In the genomic region with DNA sequence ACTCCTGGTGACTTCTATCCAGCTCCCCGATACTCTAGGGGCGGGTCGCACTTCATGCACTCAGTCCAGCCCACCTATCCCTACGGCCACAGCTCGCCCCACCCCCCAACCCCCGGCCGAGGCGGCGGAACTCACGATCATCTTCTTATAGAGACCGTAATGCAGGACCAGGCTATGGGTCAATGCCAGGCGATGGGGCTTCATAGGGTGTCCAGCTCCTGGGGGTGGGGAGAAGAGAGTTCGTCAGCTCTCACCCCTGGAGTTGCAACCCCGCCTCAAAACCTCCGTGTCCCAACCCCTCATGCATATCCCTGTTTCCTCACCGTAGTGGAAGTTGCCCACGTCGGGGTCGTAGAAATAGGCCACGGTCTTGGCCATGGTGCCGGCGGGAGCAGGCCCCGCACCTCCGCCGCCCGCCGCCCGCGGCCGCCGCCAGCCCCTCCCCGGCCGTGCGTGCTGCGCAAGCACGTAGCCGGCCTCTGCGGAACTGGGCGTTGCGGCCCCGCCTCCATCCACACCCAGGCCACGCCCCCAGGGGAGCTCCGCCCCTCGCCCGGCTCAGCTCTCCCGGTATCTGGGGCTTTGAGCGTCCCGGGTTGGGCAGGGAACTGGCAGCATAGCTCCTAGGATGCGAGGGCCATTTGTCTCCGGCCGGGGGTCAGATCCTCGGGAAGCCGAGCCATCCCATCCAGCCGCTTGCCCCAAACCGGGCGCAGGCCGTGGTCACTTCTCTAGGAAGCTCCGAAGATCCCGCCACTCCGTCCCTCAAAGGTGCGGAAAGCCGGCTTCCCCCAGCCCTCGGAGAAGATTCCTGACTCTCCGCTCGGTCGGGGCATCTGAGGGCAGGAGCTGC, we compare ENCODE assay signal across 1 cellular context.
A peak's percentile ranks its signal among the peaks of the same experiment; 100 is the strongest.
TF ChIP-seq lines count a peak whose summit lies in the region.

A gene (minus strand): TSS at position 437 of the 853 bp plus-strand sequence. CDS start 59 bp downstream, at position 378.
A gene with protein sequence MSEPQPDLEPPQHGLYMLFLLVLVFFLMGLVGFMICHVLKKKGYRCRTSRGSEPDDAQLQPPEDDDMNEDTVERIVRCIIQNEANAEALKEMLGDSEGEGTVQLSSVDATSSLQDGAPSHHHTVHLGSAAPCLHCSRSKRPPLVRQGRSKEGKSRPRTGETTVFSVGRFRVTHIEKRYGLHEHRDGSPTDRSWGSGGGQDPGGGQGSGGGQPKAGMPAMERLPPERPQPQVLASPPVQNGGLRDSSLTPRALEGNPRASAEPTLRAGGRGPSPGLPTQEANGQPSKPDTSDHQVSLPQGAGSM (plus strand): TSS at position 585 of the 853 bp plus-strand sequence. CDS start 1,229 bp downstream, outside the sequence.

TF ChIP-seq in HepG2, 621 proteins besides CTCF, POLR2A, EP300 and RAD21 (continued from another document and continues in another):
- TF ChIP-seq, protein P1, sequence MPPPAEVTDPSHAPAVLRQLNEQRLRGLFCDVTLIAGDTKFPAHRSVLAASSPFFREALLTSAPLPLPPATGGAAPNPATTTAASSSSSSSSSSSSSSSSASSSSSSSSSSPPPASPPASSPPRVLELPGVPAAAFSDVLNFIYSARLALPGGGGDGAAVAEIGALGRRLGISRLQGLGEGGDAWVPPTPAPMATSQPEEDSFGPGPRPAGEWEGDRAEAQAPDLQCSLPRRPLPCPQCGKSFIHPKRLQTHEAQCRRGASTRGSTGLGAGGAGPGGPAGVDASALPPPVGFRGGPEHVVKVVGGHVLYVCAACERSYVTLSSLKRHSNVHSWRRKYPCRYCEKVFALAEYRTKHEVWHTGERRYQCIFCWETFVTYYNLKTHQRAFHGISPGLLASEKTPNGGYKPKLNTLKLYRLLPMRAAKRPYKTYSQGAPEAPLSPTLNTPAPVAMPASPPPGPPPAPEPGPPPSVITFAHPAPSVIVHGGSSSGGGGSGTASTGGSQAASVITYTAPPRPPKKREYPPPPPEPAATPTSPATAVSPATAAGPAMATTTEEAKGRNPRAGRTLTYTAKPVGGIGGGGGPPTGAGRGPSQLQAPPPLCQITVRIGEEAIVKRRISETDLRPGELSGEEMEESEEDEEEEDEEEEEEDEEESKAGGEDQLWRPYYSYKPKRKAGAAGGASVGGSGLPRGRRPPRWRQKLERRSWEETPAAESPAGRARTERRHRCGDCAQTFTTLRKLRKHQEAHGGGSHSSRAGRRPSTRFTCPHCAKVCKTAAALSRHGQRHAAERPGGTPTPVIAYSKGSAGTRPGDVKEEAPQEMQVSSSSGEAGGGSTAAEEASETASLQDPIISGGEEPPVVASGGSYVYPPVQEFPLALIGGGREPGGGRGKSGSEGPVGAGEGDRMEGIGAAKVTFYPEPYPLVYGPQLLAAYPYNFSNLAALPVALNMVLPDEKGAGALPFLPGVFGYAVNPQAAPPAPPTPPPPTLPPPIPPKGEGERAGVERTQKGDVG (CRISPR knock-in tag; IDR thresholded peaks at IDR 0.05; ENCODE audit: borderline replicate concordance) = no peak
- TF ChIP-seq, protein P2, sequence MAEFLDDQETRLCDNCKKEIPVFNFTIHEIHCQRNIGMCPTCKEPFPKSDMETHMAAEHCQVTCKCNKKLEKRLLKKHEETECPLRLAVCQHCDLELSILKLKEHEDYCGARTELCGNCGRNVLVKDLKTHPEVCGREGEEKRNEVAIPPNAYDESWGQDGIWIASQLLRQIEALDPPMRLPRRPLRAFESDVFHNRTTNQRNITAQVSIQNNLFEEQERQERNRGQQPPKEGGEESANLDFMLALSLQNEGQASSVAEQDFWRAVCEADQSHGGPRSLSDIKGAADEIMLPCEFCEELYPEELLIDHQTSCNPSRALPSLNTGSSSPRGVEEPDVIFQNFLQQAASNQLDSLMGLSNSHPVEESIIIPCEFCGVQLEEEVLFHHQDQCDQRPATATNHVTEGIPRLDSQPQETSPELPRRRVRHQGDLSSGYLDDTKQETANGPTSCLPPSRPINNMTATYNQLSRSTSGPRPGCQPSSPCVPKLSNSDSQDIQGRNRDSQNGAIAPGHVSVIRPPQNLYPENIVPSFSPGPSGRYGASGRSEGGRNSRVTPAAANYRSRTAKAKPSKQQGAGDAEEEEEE (CRISPR knock-in tag; IDR thresholded peaks at IDR 0.05; ENCODE audit: borderline replicate concordance) = no peak
- TF ChIP-seq GABPA (IDR thresholded peaks at IDR 0.05; ENCODE audit: low read depth, low read length) (no peak), GABPA (CRISPR knock-in tag; IDR thresholded peaks at IDR 0.05; ENCODE audit: low read depth) (no peak), PHF20 (CRISPR knock-in tag; IDR thresholded peaks at IDR 0.05) (peak; percentile 45), ZBTB20 (CRISPR knock-in tag; IDR thresholded peaks at IDR 0.05; ENCODE audit: borderline replicate concordance, low read depth) (0 out of 2 replicates have a peak, but pooled peaks have one; percentile 16), PLRG1 (conservative IDR thresholded peaks at IDR 0.05) (no peak), CCDC6 (CRISPR knock-in tag; IDR thresholded peaks at IDR 0.05) (peak; percentile 73; the same call in 1 of the 2 replicates), RBFOX2 (IDR thresholded peaks at IDR 0.05; ENCODE audit: low read depth, low read length) (peak; percentile 80), NR3C1 (CRISPR knock-in tag; IDR thresholded peaks at IDR 0.05) (no peak), TP53 (CRISPR knock-in tag; conservative IDR thresholded peaks at IDR 0.05) (no peak), HOXA3 (CRISPR knock-in tag; IDR thresholded peaks at IDR 0.05) (peak; percentile 67), HNRNPL (IDR thresholded peaks at IDR 0.05; ENCODE audit: low read depth, low read length) (0 out of 2 replicates have a peak, but pooled peaks have one; percentile 34), HOXA7 (CRISPR knock-in tag; IDR thresholded peaks at IDR 0.05) (no peak), CBX5 (CRISPR knock-in tag; IDR thresholded peaks at IDR 0.05; ENCODE audit: borderline replicate concordance) (no peak), EEA1 (CRISPR knock-in tag; IDR thresholded peaks at IDR 0.05; ENCODE audit: borderline replicate concordance) (no peak), TMF1 (CRISPR knock-in tag; IDR thresholded peaks at IDR 0.05; ENCODE audit: low read depth) (no peak), ZNF3 (CRISPR knock-in tag; IDR thresholded peaks at IDR 0.05) (no peak), NFKB2 (CRISPR knock-in tag; IDR thresholded peaks at IDR 0.05; ENCODE audit: borderline replicate concordance) (no peak), IRX3 (CRISPR knock-in tag; IDR thresholded peaks at IDR 0.05; ENCODE audit: borderline replicate concordance, low read depth) (peak; percentile 30; the same call in 1 of the 2 replicates), ZNF563 (CRISPR knock-in tag; IDR thresholded peaks at IDR 0.05) (no peak), MAFF (IDR thresholded peaks at IDR 0.05; ENCODE audit: low read depth, low read length) (no peak), PAX8 (CRISPR knock-in tag; IDR thresholded peaks at IDR 0.05; ENCODE audit: borderline replicate concordance) (peak; percentile 39; the same call in 1 of the 2 replicates), HNRNPK (IDR thresholded peaks at IDR 0.05; ENCODE audit: low read depth, low read length, poor library complexity, severe bottlenecking) (no peak), ZSCAN21 (CRISPR knock-in tag; IDR thresholded peaks at IDR 0.05; ENCODE audit: borderline replicate concordance) (no peak), ZSCAN20 (CRISPR knock-in tag; IDR thresholded peaks at IDR 0.05; ENCODE audit: borderline replicate concordance) (no peak), ZNF10 (CRISPR knock-in tag; IDR thresholded peaks at IDR 0.05; ENCODE audit: borderline replicate concordance, low read depth) (no peak), GTF2F1 (IDR thresholded peaks at IDR 0.05; ENCODE audit: low read length) (no peak), ZFYVE20 (CRISPR knock-in tag; IDR thresholded peaks at IDR 0.05; ENCODE audit: borderline replicate concordance, low read depth) (no peak), FOSL1 (CRISPR knock-in tag; IDR thresholded peaks at IDR 0.05; ENCODE audit: borderline replicate concordance) (no peak), CREM (IDR thresholded peaks at IDR 0.05) (no peak), CREM (CRISPR knock-in tag; IDR thresholded peaks at IDR 0.05) (no peak), RARG (CRISPR knock-in tag; IDR thresholded peaks at IDR 0.05; ENCODE audit: low read depth) (no peak), ZKSCAN5 (CRISPR knock-in tag; IDR thresholded peaks at IDR 0.05) (no peak), ZNF792 (CRISPR knock-in tag; IDR thresholded peaks at IDR 0.05) (no peak), KAT7 (CRISPR knock-in tag; IDR thresholded peaks at IDR 0.05; ENCODE audit: borderline replicate concordance) (no peak), FOXK2 (IDR thresholded peaks at IDR 0.05) (no peak), KLF13 (CRISPR knock-in tag; IDR thresholded peaks at IDR 0.05) (no peak), SP4 (CRISPR knock-in tag; IDR thresholded peaks at IDR 0.05) (peak; percentile 99), THYN1 (CRISPR knock-in tag; IDR thresholded peaks at IDR 0.05; ENCODE audit: borderline replicate concordance, low read depth) (no peak), ZSCAN25 (CRISPR knock-in tag; IDR thresholded peaks at IDR 0.05) (no peak), HHEX (CRISPR knock-in tag; IDR thresholded peaks at IDR 0.05) (no peak), YEATS4 (CRISPR knock-in tag; IDR thresholded peaks at IDR 0.05; ENCODE audit: borderline replicate concordance) (peak; percentile 69; the same call in 1 of the 2 replicates)
- TF ChIP-seq, protein P3, sequence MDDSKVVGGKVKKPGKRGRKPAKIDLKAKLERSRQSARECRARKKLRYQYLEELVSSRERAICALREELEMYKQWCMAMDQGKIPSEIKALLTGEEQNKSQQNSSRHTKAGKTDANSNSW (CRISPR knock-in tag; IDR thresholded peaks at IDR 0.05; ENCODE audit: borderline replicate concordance) = 0 out of 2 replicates have a peak, but pooled peaks have one; percentile 38
- TF ChIP-seq, protein P4, sequence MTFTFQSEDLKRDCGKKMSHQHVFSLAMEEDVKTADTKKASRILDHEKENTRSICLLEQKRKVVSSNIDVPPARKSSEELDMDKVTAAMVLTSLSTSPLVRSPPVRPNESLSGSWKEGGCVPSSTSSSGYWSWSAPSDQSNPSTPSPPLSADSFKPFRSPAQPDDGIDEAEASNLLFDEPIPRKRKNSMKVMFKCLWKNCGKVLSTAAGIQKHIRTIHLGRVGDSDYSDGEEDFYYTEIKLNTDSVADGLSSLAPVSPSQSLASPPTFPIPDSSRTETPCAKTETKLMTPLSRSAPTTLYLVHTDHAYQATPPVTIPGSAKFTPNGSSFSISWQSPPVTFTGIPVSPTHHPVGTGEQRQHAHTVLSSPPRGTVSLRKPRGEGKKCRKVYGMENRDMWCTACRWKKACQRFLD (CRISPR knock-in tag; IDR thresholded peaks at IDR 0.05; ENCODE audit: borderline replicate concordance) = 0 out of 2 replicates have a peak, but pooled peaks have one; percentile 30
- TF ChIP-seq, protein P5, sequence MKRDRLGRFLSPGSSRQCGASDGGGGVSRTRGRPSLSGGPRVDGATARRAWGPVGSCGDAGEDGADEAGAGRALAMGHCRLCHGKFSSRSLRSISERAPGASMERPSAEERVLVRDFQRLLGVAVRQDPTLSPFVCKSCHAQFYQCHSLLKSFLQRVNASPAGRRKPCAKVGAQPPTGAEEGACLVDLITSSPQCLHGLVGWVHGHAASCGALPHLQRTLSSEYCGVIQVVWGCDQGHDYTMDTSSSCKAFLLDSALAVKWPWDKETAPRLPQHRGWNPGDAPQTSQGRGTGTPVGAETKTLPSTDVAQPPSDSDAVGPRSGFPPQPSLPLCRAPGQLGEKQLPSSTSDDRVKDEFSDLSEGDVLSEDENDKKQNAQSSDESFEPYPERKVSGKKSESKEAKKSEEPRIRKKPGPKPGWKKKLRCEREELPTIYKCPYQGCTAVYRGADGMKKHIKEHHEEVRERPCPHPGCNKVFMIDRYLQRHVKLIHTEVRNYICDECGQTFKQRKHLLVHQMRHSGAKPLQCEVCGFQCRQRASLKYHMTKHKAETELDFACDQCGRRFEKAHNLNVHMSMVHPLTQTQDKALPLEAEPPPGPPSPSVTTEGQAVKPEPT (CRISPR knock-in tag; IDR thresholded peaks at IDR 0.05; ENCODE audit: low read depth) = no peak
- TF ChIP-seq, protein P6, sequence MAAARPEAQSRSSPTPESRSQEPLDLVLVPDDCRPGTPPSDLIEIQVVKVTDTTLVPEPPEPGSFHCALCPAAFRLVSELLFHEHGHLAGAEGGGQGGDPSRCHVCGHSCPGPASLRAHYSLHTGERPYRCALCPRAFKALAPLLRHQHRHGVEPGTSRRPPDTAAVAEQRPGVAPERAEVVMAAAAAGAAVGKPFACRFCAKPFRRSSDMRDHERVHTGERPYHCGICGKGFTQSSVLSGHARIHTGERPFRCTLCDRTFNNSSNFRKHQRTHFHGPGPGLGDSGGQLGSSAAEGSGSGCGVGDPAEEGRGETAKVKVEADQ (CRISPR knock-in tag; IDR thresholded peaks at IDR 0.05; ENCODE audit: borderline replicate concordance) = 0 out of 2 replicates have a peak, but pooled peaks have one; percentile 48
- TF ChIP-seq, protein P7, sequence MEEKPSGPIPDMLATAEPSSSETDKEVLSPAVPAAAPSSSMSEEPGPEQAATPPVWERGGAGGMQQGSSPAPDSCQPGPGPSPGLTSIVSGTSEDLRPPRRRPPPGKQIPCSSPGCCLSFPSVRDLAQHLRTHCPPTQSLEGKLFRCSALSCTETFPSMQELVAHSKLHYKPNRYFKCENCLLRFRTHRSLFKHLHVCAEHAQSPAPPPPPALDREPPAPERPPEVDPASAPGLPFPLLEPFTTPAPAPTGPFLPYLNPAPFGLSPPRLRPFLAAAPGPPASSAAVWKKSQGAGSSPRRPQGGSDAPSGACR (CRISPR knock-in tag; IDR thresholded peaks at IDR 0.05) = peak; percentile 69; the same call in 1 of the 2 replicates
- TF ChIP-seq, protein P8, sequence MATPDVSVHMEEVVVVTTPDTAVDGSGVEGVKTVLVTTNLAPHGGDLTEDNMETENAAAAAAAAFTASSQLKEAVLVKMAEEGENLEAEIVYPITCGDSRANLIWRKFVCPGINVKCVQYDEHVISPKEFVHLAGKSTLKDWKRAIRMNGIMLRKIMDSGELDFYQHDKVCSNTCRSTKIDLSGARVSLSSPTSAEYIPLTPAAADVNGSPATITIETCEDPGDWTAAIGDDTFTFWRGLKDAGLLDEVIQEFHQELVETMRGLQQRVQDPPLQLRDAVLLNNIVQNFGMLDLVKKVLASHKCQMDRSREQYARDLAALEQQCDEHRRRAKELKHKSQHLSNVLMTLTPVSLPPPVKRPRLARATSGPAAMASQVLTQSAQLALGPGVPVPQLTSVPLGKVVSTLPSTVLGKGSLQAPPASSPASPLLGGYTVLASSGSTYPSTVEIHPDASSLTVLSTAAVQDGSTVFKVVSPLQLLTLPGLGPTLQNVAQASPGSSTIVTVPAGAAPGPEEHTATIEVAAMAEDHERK (CRISPR knock-in tag; IDR thresholded peaks at IDR 0.05; ENCODE audit: low read depth) = peak; percentile 88
- TF ChIP-seq, protein P9, sequence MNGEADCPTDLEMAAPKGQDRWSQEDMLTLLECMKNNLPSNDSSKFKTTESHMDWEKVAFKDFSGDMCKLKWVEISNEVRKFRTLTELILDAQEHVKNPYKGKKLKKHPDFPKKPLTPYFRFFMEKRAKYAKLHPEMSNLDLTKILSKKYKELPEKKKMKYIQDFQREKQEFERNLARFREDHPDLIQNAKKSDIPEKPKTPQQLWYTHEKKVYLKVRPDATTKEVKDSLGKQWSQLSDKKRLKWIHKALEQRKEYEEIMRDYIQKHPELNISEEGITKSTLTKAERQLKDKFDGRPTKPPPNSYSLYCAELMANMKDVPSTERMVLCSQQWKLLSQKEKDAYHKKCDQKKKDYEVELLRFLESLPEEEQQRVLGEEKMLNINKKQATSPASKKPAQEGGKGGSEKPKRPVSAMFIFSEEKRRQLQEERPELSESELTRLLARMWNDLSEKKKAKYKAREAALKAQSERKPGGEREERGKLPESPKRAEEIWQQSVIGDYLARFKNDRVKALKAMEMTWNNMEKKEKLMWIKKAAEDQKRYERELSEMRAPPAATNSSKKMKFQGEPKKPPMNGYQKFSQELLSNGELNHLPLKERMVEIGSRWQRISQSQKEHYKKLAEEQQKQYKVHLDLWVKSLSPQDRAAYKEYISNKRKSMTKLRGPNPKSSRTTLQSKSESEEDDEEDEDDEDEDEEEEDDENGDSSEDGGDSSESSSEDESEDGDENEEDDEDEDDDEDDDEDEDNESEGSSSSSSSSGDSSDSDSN (CRISPR knock-in tag; IDR thresholded peaks at IDR 0.05) = peak; percentile 39; the same call in 1 of the 2 replicates
